In genomic region chr12:31494455-31494854, GRCh38 we compare ENCODE assay signal across 2 cellular contexts.
TF ChIP-seq lines count a peak whose summit lies in the region.

No MANE protein-coding gene starts in this region.

TF ChIP-seq in GM12878, 131 proteins besides CTCF, POLR2A, EP300 and RAD21 (continued from another document):
- TF ChIP-seq ZNF592 (IDR thresholded peaks at IDR 0.05) (no peak), ATF3 (IDR thresholded peaks at IDR 0.05; ENCODE audit: borderline replicate concordance, extremely low read depth, low read depth, low read length) (no peak), PKNOX1 (IDR thresholded peaks at IDR 0.05) (no peak), BMI1 (IDR thresholded peaks at IDR 0.05; ENCODE audit: borderline replicate concordance) (no peak), ESRRA (IDR thresholded peaks at IDR 0.05; ENCODE audit: low read length) (no peak), MXI1 (IDR thresholded peaks at IDR 0.05; ENCODE audit: low read depth, low read length) (no peak), POLR2AphosphoS5 (IDR thresholded peaks at IDR 0.05; ENCODE audit: low read length) (no peak)

TF ChIP-seq in HepG2, 621 proteins besides CTCF, POLR2A, EP300 and RAD21 (continued from another document):
- TF ChIP-seq SOX6 (IDR thresholded peaks at IDR 0.05) (no peak), SOX6 (CRISPR knock-in tag; IDR thresholded peaks at IDR 0.05) (no peak), ZNF160 (CRISPR knock-in tag; IDR thresholded peaks at IDR 0.05) (no peak), NFAT5 (CRISPR knock-in tag; IDR thresholded peaks at IDR 0.05) (no peak), HOXA5 (CRISPR knock-in tag; IDR thresholded peaks at IDR 0.05) (no peak), ZFP82 (CRISPR knock-in tag; IDR thresholded peaks at IDR 0.05; ENCODE audit: borderline replicate concordance) (no peak), HES4 (CRISPR knock-in tag; IDR thresholded peaks at IDR 0.05; ENCODE audit: borderline replicate concordance) (no peak), THAP11 (CRISPR knock-in tag; IDR thresholded peaks at IDR 0.05) (no peak), ETS1 (CRISPR knock-in tag; IDR thresholded peaks at IDR 0.05) (no peak)
